15 cellular contexts compared by ENCODE assay signal in genomic region chr10:123974406-123974805, GRCh38.
DNase-seq lines count a peak whose midpoint lies in the region; ATAC-seq and TF ChIP-seq lines count a peak whose summit lies in the region.
"Had no signal": no experiment of that assay in that cellular context is flagged by ENCODE, and none has a peak within 500 bp of the region (broad histone marks: within the 10 kb centered on the region; RNA-seq: fewer than 3 reads in every experiment).

No MANE protein-coding gene starts in this region.

- no peak overlapping the region for H3K4me3 ChIP-seq in PC-9
- H3K4me3 ChIP-seq: transverse colon had no signal

- H3K4me2 ChIP-seq in PC-9, result no peak overlapping the region
- H3K4me2 ChIP-seq: SK-N-SH had no signal

- H3K36me3 ChIP-seq in PC-9 (ENCODE audit: low read depth), result no peaks in the 10 kb centered on the region
- H3K36me3 ChIP-seq: transverse colon had no signal

- no peaks in the 10 kb centered on the region for H3K9me2 ChIP-seq in PC-9 (ENCODE audit: insufficient read depth)
- H3K9me2 ChIP-seq: SK-N-SH had no signal

- H3K27ac ChIP-seq in PC-9, result no peak overlapping the region
- H3K27ac ChIP-seq: transverse colon had no signal

- no peak overlapping the region for H2AFZ ChIP-seq in PC-9

- H3K27me3 ChIP-seq in PC-9 (ENCODE audit: insufficient read depth, low read depth), result no peaks in the 10 kb centered on the region

- no TSS peak for BruUV-seq in PC-9 (replicated peaks; lab: Mats Ljungman, UMichigan)

- CTCF ChIA-PET in PC-9 (lab: Charles Lee), result no interaction called here

- H3F3A ChIP-seq in PC-9 (ENCODE audit: insufficient read depth, low read depth), result no peaks in the 10 kb centered on the region

- H3K9me3 ChIP-seq in PC-9 (ENCODE audit: insufficient read depth, low read depth), result no peaks in the 10 kb centered on the region
- H3K9me3 ChIP-seq: SK-N-SH, transverse colon had no signal

- ATAC-seq in HG03280 (IDR thresholded peaks at IDR 0.05; ENCODE audit: unreplicated experiment), result no peak
- ATAC-seq in stimulated activated naive CD8-positive, alpha-beta T cell treated with anti-CD3 and anti-CD28 coated beads, Interleukin-15, Interleukin-2, amounts not matched to agents 100 U/mL and 50 U/mL, for 24 hours, result no peak

- DNase-seq in NCI-H82 (lab: John Stamatoyannopoulos, UW) (peak; percentile 3), NCI-H82 treated with DMSO at 0.1 percent for 48 hours (lab: John Stamatoyannopoulos, UW; ENCODE audit: unreplicated experiment) (no peak), SK-MEL-5 (ENCODE audit: low read depth, low spot score) (peak; percentile 16), fibroblast of peridontal ligament (ENCODE audit: extremely low read depth) (peak; percentile 38), NCI-H446 treated with DMSO at 0.1 percent for 48 hours (lab: John Stamatoyannopoulos, UW) (no peak), PC-9 (no peak)
- no peak for DNase-seq in stimulated activated naive CD8-positive, alpha-beta T cell treated with anti-CD3 and anti-CD28 coated beads, Interleukin-15, Interleukin-2, amounts not matched to agents 100 U/mL and 50 U/mL, for 24 hours
- DNase-seq: activated CD4-positive, alpha-beta T cell treated with anti-CD3 and anti-CD28 coated beads for 1 hour; central memory CD4-positive, alpha-beta T cell; GDM1; MV-4-11; NCI-H524; SK-N-SH; transverse colon had no signal

- POLR2A ChIA-PET in PC-9 (lab: Charles Lee; ENCODE audit: unreplicated experiment), result no interaction called here

- no peaks in the 10 kb centered on the region for H3K4me1 ChIP-seq in PC-9 (replicated peaks; ENCODE audit: insufficient read depth)

- no peaks in the 10 kb centered on the region for H4K20me1 ChIP-seq in PC-9 (ENCODE audit: insufficient read depth)

- H3K79me2 ChIP-seq in PC-9 (ENCODE audit: low read depth), result no peaks in the 10 kb centered on the region

- intact Hi-C loops in PC-9 (cut with micrococcal nuclease; ENCODE audit: unreplicated experiment), result no loop called here

- in situ Hi-C loops in SK-MEL-5 (cut with HindIII; ENCODE audit: low pct_unique_long_range_greater_than_20kb, low sequenced_read_pairs), result no loop called here

- TF ChIP-seq CTCF in PC-9 (conservative IDR thresholded peaks at IDR 0.05), result no peak

Comparison
In these comparisons a context has a peak if more than half of its experiments do, and no peak if none do; other contexts are left out.
1. DNase-seq: peak in NCI-H82 (single experiment), SK-MEL-5 (single experiment) and fibroblast of peridontal ligament (single experiment); none in NCI-H82 treated with DMSO at 0.1 percent for 48 hours (single experiment), NCI-H446 treated with DMSO at 0.1 percent for 48 hours (single experiment), PC-9 (0 of 2) and stimulated activated naive CD8-positive, alpha-beta T cell treated with anti-CD3 and anti-CD28 coated beads, Interleukin-15, Interleukin-2, amounts not matched to agents 100 U/mL and 50 U/mL, for 24 hours (single experiment).